ENCODE assay signal across 15 cellular contexts in the genomic region with DNA sequence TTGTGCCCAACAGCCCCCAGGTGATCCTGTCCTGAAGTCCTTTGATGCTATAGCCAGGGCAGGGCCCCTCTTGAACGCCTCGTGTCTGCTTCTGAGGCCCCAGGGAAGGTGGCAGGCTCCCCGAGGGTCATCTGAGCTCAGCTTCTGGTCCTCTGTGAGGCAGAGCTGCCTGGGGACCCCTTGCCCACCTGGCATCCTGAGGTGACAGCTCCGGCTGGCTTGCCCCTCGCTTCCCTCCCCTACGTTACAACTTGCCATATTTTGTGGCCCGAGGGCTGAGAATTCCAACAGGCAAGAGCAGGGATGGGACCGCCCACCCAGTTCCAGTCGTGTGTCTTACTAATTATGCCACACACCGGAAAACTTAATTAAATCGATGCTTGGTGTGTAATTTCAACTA.
"Had no signal": no experiment of that assay in that cellular context is flagged by ENCODE, and none has a peak within 500 bp of the region (broad histone marks: within the 10 kb centered on the region; RNA-seq: fewer than 3 reads in every experiment).

No MANE protein-coding gene starts in this region.

- FAIRE-seq: colon had no signal

- H3K4me3 ChIP-seq: ascending aorta, esophagus muscularis mucosa, lower lobe of right lung, skin epidermis, suprapubic skin had no signal

- DNase-seq: activated CD4-positive, alpha-beta T cell treated with anti-CD3 and anti-CD28 coated beads, Interleukin-2, amount 10 ng/mL, durations not matched to agents 7 days and 5 days; activated CD8-positive, alpha-beta memory T cell treated with anti-CD3 and anti-CD28 coated beads, Interleukin-2, amount 50 U/mL, for 48 hours; hippocampal formation; midbrain; trophoblast cell had no signal

- H3K79me2 ChIP-seq: parathyroid adenoma had no signal

- H3K9ac ChIP-seq: parathyroid adenoma had no signal

- H3K27me3 Mint-ChIP-seq: stimulated activated naive CD8-positive, alpha-beta T cell treated with anti-CD3 and anti-CD28 coated beads, Interleukin-15, Interleukin-2, amounts not matched to agents 100 ng/mL and 50 ng/mL, for 24 hours had no signal

- H3K27ac ChIP-seq: ascending aorta, esophagus muscularis mucosa, lower lobe of right lung, parathyroid adenoma, skin epidermis, suprapubic skin had no signal

- H3K27ac Mint-ChIP-seq: activated CD4-positive, alpha-beta T cell treated with anti-CD3 and anti-CD28 coated beads, Interleukin-2, amount 10 ng/mL, durations not matched to agents 7 days and 5 days; activated T-helper 1 cell treated with anti-CD3 and anti-CD28 coated beads, Interleukin-12 subunit alpha, Interleukin-12 subunit beta, Interleukin-2, Interleukin-4 antibody, amounts not matched to agents 30 ng/mL and 10 ng/mL and 1 ng/mL, durations not matched to agents 14 hours and 24 hours and 36 hours; stimulated activated naive CD8-positive, alpha-beta T cell treated with anti-CD3 and anti-CD28 coated beads, Interleukin-15, Interleukin-2, amounts not matched to agents 100 ng/mL and 50 ng/mL, for 24 hours had no signal

- H3K36me3 ChIP-seq: ascending aorta, esophagus muscularis mucosa, lower lobe of right lung, suprapubic skin had no signal

- H3K4me3 Mint-ChIP-seq: activated CD4-positive, alpha-beta T cell treated with anti-CD3 and anti-CD28 coated beads, Interleukin-2, amount 10 ng/mL, durations not matched to agents 7 days and 5 days; activated T-helper 1 cell treated with anti-CD3 and anti-CD28 coated beads, Interleukin-12 subunit alpha, Interleukin-12 subunit beta, Interleukin-2, Interleukin-4 antibody, amounts not matched to agents 30 ng/mL and 10 ng/mL and 1 ng/mL, durations not matched to agents 14 hours and 24 hours and 36 hours; neural crest cell; stimulated activated naive CD8-positive, alpha-beta T cell treated with anti-CD3 and anti-CD28 coated beads, Interleukin-15, Interleukin-2, amounts not matched to agents 100 ng/mL and 50 ng/mL, for 24 hours had no signal

- H3K9me3 Mint-ChIP-seq: activated CD4-positive, alpha-beta T cell treated with anti-CD3 and anti-CD28 coated beads, Interleukin-2, amount 10 ng/mL, durations not matched to agents 7 days and 5 days; activated T-helper 1 cell treated with anti-CD3 and anti-CD28 coated beads, Interleukin-12 subunit alpha, Interleukin-12 subunit beta, Interleukin-2, Interleukin-4 antibody, amounts not matched to agents 30 ng/mL and 10 ng/mL and 1 ng/mL, durations not matched to agents 14 hours and 24 hours and 36 hours; neural crest cell; stimulated activated naive CD8-positive, alpha-beta T cell treated with anti-CD3 and anti-CD28 coated beads, Interleukin-15, Interleukin-2, amounts not matched to agents 100 ng/mL and 50 ng/mL, for 24 hours had no signal

- H3K27me3 ChIP-seq: ascending aorta, esophagus muscularis mucosa, suprapubic skin had no signal

- H3K4me1 ChIP-seq: parathyroid adenoma had no signal

- H3K9me3 ChIP-seq: ascending aorta, esophagus muscularis mucosa, lower lobe of right lung, suprapubic skin had no signal

- ATAC-seq: lower lobe of right lung had no signal
